Comparison of ENCODE assay signal across 13 cellular contexts in genomic region chr10:46550076-46550790, GRCh38. TPM values are rescaled to one million over a fixed set of nuclear protein-coding genes. Genes with fewer than 3 reads are reported as not detected.
A peak's percentile ranks its signal among the peaks of the same experiment; 100 is the strongest.
DNase-seq lines count a peak whose midpoint lies in the region; ATAC-seq, FAIRE-seq and TF ChIP-seq lines count a peak whose summit lies in the region.
"Had no signal": no experiment of that assay in that cellular context is flagged by ENCODE, and none has a peak within 500 bp of the region (broad histone marks: within the 10 kb centered on the region; RNA-seq: fewer than 3 reads in every experiment).

No MANE protein-coding gene starts in this region.

- FAIRE-seq in GM12891 (lab: Jason Lieb, UNC): no peak
- FAIRE-seq: H54, RCC 7860 had no signal

- intact Hi-C loops in activated naive CD4-positive, alpha-beta T cell treated with anti-CD3 and anti-CD28 coated beads for 36 hours (cut with micrococcal nuclease): no loop called here

- H3K4me1 Mint-ChIP-seq in activated naive CD4-positive, alpha-beta T cell treated with anti-CD3 and anti-CD28 coated beads for 36 hours (ENCODE audit: low read depth): no peaks in the 10 kb centered on the region
- H3K4me1 Mint-ChIP-seq in progenitor cell of endocrine pancreas (ENCODE audit: low read depth): no peaks in the 10 kb centered on the region
- H3K4me1 Mint-ChIP-seq: memory B cell; stimulated activated naive CD8-positive, alpha-beta T cell treated with anti-CD3 and anti-CD28 coated beads, Interleukin-15, amount 100 ng/mL, for 72 hours had no signal

- no peaks in the 10 kb centered on the region for H3K27me3 Mint-ChIP-seq in activated naive CD4-positive, alpha-beta T cell treated with anti-CD3 and anti-CD28 coated beads for 36 hours (ENCODE audit: low read depth)
- H3K27me3 Mint-ChIP-seq in progenitor cell of endocrine pancreas: peaks cover 3% of the 10 kb centered on the region
- H3K27me3 Mint-ChIP-seq: stimulated activated naive CD8-positive, alpha-beta T cell treated with anti-CD3 and anti-CD28 coated beads, Interleukin-15, amount 100 ng/mL, for 72 hours had no signal

- CTCF ChIA-PET in activated naive CD4-positive, alpha-beta T cell treated with anti-CD3 and anti-CD28 coated beads for 36 hours (lab: Charles Lee): no interaction called here

- TF ChIP-seq CTCF in progenitor cell of endocrine pancreas (IDR thresholded peaks at IDR 0.05; ENCODE audit: unreplicated experiment): no peak

- peak; percentile 23 for DNase-seq in GM12891 (ENCODE audit: insufficient read length, low spot score)
- peak; percentile 4 for DNase-seq in activated naive CD4-positive, alpha-beta T cell treated with anti-CD3 and anti-CD28 coated beads for 36 hours
- DNase-seq in islet precursor cell: peak; percentile 62
- peak; percentile 10 for DNase-seq in progenitor cell of endocrine pancreas (ENCODE audit: low spot score, unreplicated experiment)
- no peak for DNase-seq in iPS-NIHi7 (ENCODE audit: extremely low spot score)
- no peak for DNase-seq in effector CD8-positive, alpha-beta T cell (lab: John Stamatoyannopoulos, UW)
- DNase-seq: NCI-H226 had no signal

- no peak overlapping the region for H3K4me3 Mint-ChIP-seq in activated naive CD4-positive, alpha-beta T cell treated with anti-CD3 and anti-CD28 coated beads for 36 hours
- H3K4me3 Mint-ChIP-seq in progenitor cell of endocrine pancreas (ENCODE audit: low read depth): no peak overlapping the region
- H3K4me3 Mint-ChIP-seq: memory B cell; stimulated activated naive CD8-positive, alpha-beta T cell treated with anti-CD3 and anti-CD28 coated beads, Interleukin-15, amount 100 ng/mL, for 72 hours had no signal

- ATAC-seq in GM18868 (IDR thresholded peaks at IDR 0.05; ENCODE audit: unreplicated experiment) (no peak), HG03460 (IDR thresholded peaks at IDR 0.05; ENCODE audit: unreplicated experiment) (no peak)
- ATAC-seq: stimulated activated naive CD8-positive, alpha-beta T cell treated with anti-CD3 and anti-CD28 coated beads, Interleukin-15, amount 100 ng/mL, for 72 hours had no signal

- H3K27ac Mint-ChIP-seq in activated naive CD4-positive, alpha-beta T cell treated with anti-CD3 and anti-CD28 coated beads for 36 hours: no peak overlapping the region
- no peak overlapping the region for H3K27ac Mint-ChIP-seq in progenitor cell of endocrine pancreas
- H3K27ac Mint-ChIP-seq: memory B cell; stimulated activated naive CD8-positive, alpha-beta T cell treated with anti-CD3 and anti-CD28 coated beads, Interleukin-15, amount 100 ng/mL, for 72 hours had no signal

- H3K9me3 Mint-ChIP-seq in activated naive CD4-positive, alpha-beta T cell treated with anti-CD3 and anti-CD28 coated beads for 36 hours: no peaks in the 10 kb centered on the region
- H3K9me3 Mint-ChIP-seq in progenitor cell of endocrine pancreas (ENCODE audit: low read depth): no peaks in the 10 kb centered on the region
- H3K9me3 Mint-ChIP-seq: memory B cell; stimulated activated naive CD8-positive, alpha-beta T cell treated with anti-CD3 and anti-CD28 coated beads, Interleukin-15, amount 100 ng/mL, for 72 hours had no signal

- no peak for TF ChIP-seq POLR2A in GM12891 (IDR thresholded peaks at IDR 0.05; ENCODE audit: low read depth, low read length)

- H3K36me3 Mint-ChIP-seq in activated naive CD4-positive, alpha-beta T cell treated with anti-CD3 and anti-CD28 coated beads for 36 hours (ENCODE audit: low read depth): no peaks in the 10 kb centered on the region
- H3K36me3 Mint-ChIP-seq in progenitor cell of endocrine pancreas (ENCODE audit: insufficient read depth): no peaks in the 10 kb centered on the region
- H3K36me3 Mint-ChIP-seq: memory B cell had no signal

TF ChIP-seq in GM12891, 5 proteins besides CTCF, POLR2A, EP300 and RAD21:
- TF ChIP-seq TAF1 (IDR thresholded peaks at IDR 0.05; ENCODE audit: low read depth, low read length): no peak
- no peak for TF ChIP-seq POU2F2 (IDR thresholded peaks at IDR 0.05; ENCODE audit: low read depth, low read length)
- no peak for TF ChIP-seq POLR2AphosphoS5 (IDR thresholded peaks at IDR 0.05; ENCODE audit: low read depth, low read length)
- no peak for TF ChIP-seq SPI1 (IDR thresholded peaks at IDR 0.05; ENCODE audit: low read depth, low read length)
- TF ChIP-seq PAX5 (IDR thresholded peaks at IDR 0.05; ENCODE audit: insufficient read depth, low read length, severe bottlenecking): no peak

RNA-seq across cellular contexts. Expression of gene GPRIN2, which starts 6.2 kb away (rescaled TPM):
- not detected for polyA plus RNA-seq in GM12891 (2012; ENCODE audit: low read depth, missing spikeins)
- total RNA-seq in activated naive CD4-positive, alpha-beta T cell treated with anti-CD3 and anti-CD28 coated beads for 36 hours: not detected
- total RNA-seq in progenitor cell of endocrine pancreas: 14.0 and 19.8 TPM in 2 replicates

RNA-seq across cellular contexts. Expression of gene SYT15, which starts 28.7 kb away (rescaled TPM):
- 0.08 TPM for polyA plus RNA-seq in GM12891 (2012; ENCODE audit: low read depth, missing spikeins)
- under 1 TPM; 0.30 to 0.43 TPM for total RNA-seq in activated naive CD4-positive, alpha-beta T cell treated with anti-CD3 and anti-CD28 coated beads for 36 hours
- total RNA-seq in progenitor cell of endocrine pancreas: 1.8 and 2.8 TPM in 2 replicates

Comparison
In these comparisons a context has a peak if more than half of its experiments do, and no peak if none do; other contexts are left out.
1. DNase-seq: peak in GM12891 (single experiment), activated naive CD4-positive, alpha-beta T cell treated with anti-CD3 and anti-CD28 coated beads for 36 hours (single experiment), islet precursor cell (single experiment) and progenitor cell of endocrine pancreas (single experiment); none in iPS-NIHi7 (single experiment) and effector CD8-positive, alpha-beta T cell (single experiment).
2. RNA of gene GPRIN2, which starts 6.2 kb away (total RNA-seq): 14.0 to 19.8 TPM in progenitor cell of endocrine pancreas; not detected in activated naive CD4-positive, alpha-beta T cell treated with anti-CD3 and anti-CD28 coated beads for 36 hours; every median in the first group is over 10 times any median in the second.